ENCODE assay signal across 1 cellular context in the genomic region with DNA sequence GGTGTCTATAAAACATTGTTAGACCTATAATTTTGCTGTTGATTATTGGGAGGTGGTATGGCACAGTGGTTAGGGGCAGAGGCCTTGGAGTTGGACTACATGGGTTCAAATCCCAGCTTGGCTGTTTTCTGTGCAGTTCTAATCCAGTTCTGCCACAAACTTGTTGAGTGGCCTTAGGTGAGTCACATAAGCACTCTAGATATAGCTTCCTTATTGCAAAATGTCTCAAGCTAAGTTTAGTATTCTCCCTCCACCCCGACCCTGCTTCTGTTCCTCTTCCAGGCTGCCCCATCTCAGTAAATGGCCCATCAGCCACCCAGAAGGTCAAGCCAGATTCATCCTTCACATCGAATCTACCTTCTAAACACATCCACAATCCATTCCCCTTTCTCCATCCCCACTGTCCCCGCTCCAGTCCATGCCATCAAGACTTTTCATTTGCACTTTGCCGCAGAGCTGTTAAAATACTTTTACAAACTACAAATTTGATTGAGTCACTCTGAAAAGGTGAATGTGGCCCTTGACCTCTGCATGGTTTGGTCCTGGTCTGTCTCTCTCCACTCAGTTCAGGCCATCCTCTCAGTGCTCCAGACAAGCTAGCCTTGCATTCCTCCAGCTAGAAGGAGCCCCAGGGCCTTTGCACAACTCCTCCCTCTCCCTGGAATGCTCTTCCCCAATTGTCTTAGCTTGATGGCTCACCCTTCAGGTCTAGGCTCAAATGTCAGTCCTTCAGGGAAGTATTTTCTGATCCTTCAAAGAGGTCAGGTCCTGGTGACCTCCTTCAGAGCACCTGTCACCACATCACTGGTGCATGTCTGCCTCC.
TF ChIP-seq lines count a peak whose summit lies in the region.

No MANE protein-coding gene starts in this region.

TF ChIP-seq in HepG2, 621 proteins besides CTCF, POLR2A, EP300 and RAD21 (continued from another document):
- TF ChIP-seq, protein P1, sequence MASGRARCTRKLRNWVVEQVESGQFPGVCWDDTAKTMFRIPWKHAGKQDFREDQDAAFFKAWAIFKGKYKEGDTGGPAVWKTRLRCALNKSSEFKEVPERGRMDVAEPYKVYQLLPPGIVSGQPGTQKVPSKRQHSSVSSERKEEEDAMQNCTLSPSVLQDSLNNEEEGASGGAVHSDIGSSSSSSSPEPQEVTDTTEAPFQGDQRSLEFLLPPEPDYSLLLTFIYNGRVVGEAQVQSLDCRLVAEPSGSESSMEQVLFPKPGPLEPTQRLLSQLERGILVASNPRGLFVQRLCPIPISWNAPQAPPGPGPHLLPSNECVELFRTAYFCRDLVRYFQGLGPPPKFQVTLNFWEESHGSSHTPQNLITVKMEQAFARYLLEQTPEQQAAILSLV (CRISPR knock-in tag; IDR thresholded peaks at IDR 0.05; ENCODE audit: borderline replicate concordance), result no peak
- TF ChIP-seq, protein P2, sequence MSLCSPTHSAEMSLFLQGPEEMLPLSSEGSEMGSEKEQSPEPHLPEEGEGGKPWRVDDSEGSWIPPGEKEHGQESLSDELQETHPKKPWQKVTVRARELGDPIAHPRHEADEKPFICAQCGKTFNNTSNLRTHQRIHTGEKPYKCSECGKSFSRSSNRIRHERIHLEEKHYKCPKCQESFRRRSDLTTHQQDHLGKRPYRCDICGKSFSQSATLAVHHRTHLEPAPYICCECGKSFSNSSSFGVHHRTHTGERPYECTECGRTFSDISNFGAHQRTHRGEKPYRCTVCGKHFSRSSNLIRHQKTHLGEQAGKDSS (CRISPR knock-in tag; IDR thresholded peaks at IDR 0.05; ENCODE audit: borderline replicate concordance, low read depth), result 0 out of 2 replicates have a peak, but pooled peaks have one; percentile 64
- TF ChIP-seq FOXC1 (CRISPR knock-in tag; IDR thresholded peaks at IDR 0.05; ENCODE audit: borderline replicate concordance) (0 out of 2 replicates have a peak, but pooled peaks have one; percentile 12), ISL2 (CRISPR knock-in tag; IDR thresholded peaks at IDR 0.05) (no peak), ZNF333 (CRISPR knock-in tag; IDR thresholded peaks at IDR 0.05; ENCODE audit: borderline replicate concordance) (0 out of 2 replicates have a peak, but pooled peaks have one; percentile 58), ZNF460 (CRISPR knock-in tag; IDR thresholded peaks at IDR 0.05; ENCODE audit: borderline replicate concordance) (0 out of 2 replicates have a peak, but pooled peaks have one; percentile 8), ZNF607 (CRISPR knock-in tag; IDR thresholded peaks at IDR 0.05; ENCODE audit: borderline replicate concordance) (no peak), YEATS4 (CRISPR knock-in tag; IDR thresholded peaks at IDR 0.05; ENCODE audit: borderline replicate concordance) (no peak), ZNF143 (CRISPR knock-in tag; IDR thresholded peaks at IDR 0.05) (no peak), ZNF274 (CRISPR knock-in tag; IDR thresholded peaks at IDR 0.05) (no peak), NR2F6 (IDR thresholded peaks at IDR 0.05) (no peak; the same call in 1 of the 2 replicates), NR2F6 (CRISPR knock-in tag; IDR thresholded peaks at IDR 0.05) (peak; percentile 65; the same call in 1 of the 2 replicates), SOX6 (IDR thresholded peaks at IDR 0.05) (no peak), SOX6 (CRISPR knock-in tag; IDR thresholded peaks at IDR 0.05) (no peak), MBD4 (IDR thresholded peaks at IDR 0.05; ENCODE audit: borderline replicate concordance, low read length) (0 out of 2 replicates have a peak, but pooled peaks have one; percentile 0), SRF (IDR thresholded peaks at IDR 0.05; ENCODE audit: low read depth, low read length) (no peak), ZNF136 (CRISPR knock-in tag; IDR thresholded peaks at IDR 0.05; ENCODE audit: low read depth) (no peak), CHD2 (IDR thresholded peaks at IDR 0.05; ENCODE audit: low read depth, low read length) (no peak), ZNF549 (CRISPR knock-in tag; IDR thresholded peaks at IDR 0.05) (no peak)
- TF ChIP-seq, protein P3, sequence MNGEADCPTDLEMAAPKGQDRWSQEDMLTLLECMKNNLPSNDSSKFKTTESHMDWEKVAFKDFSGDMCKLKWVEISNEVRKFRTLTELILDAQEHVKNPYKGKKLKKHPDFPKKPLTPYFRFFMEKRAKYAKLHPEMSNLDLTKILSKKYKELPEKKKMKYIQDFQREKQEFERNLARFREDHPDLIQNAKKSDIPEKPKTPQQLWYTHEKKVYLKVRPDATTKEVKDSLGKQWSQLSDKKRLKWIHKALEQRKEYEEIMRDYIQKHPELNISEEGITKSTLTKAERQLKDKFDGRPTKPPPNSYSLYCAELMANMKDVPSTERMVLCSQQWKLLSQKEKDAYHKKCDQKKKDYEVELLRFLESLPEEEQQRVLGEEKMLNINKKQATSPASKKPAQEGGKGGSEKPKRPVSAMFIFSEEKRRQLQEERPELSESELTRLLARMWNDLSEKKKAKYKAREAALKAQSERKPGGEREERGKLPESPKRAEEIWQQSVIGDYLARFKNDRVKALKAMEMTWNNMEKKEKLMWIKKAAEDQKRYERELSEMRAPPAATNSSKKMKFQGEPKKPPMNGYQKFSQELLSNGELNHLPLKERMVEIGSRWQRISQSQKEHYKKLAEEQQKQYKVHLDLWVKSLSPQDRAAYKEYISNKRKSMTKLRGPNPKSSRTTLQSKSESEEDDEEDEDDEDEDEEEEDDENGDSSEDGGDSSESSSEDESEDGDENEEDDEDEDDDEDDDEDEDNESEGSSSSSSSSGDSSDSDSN (CRISPR knock-in tag; IDR thresholded peaks at IDR 0.05), result no peak
- TF ChIP-seq, protein P4, sequence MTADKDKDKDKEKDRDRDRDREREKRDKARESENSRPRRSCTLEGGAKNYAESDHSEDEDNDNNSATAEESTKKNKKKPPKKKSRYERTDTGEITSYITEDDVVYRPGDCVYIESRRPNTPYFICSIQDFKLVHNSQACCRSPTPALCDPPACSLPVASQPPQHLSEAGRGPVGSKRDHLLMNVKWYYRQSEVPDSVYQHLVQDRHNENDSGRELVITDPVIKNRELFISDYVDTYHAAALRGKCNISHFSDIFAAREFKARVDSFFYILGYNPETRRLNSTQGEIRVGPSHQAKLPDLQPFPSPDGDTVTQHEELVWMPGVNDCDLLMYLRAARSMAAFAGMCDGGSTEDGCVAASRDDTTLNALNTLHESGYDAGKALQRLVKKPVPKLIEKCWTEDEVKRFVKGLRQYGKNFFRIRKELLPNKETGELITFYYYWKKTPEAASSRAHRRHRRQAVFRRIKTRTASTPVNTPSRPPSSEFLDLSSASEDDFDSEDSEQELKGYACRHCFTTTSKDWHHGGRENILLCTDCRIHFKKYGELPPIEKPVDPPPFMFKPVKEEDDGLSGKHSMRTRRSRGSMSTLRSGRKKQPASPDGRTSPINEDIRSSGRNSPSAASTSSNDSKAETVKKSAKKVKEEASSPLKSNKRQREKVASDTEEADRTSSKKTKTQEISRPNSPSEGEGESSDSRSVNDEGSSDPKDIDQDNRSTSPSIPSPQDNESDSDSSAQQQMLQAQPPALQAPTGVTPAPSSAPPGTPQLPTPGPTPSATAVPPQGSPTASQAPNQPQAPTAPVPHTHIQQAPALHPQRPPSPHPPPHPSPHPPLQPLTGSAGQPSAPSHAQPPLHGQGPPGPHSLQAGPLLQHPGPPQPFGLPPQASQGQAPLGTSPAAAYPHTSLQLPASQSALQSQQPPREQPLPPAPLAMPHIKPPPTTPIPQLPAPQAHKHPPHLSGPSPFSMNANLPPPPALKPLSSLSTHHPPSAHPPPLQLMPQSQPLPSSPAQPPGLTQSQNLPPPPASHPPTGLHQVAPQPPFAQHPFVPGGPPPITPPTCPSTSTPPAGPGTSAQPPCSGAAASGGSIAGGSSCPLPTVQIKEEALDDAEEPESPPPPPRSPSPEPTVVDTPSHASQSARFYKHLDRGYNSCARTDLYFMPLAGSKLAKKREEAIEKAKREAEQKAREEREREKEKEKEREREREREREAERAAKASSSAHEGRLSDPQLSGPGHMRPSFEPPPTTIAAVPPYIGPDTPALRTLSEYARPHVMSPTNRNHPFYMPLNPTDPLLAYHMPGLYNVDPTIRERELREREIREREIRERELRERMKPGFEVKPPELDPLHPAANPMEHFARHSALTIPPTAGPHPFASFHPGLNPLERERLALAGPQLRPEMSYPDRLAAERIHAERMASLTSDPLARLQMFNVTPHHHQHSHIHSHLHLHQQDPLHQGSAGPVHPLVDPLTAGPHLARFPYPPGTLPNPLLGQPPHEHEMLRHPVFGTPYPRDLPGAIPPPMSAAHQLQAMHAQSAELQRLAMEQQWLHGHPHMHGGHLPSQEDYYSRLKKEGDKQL (CRISPR knock-in tag; IDR thresholded peaks at IDR 0.05; ENCODE audit: low read depth), result no peak
- TF ChIP-seq, protein P5, sequence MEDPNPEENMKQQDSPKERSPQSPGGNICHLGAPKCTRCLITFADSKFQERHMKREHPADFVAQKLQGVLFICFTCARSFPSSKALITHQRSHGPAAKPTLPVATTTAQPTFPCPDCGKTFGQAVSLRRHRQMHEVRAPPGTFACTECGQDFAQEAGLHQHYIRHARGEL (CRISPR knock-in tag; IDR thresholded peaks at IDR 0.05), result 0 out of 2 replicates have a peak, but pooled peaks have one; percentile 65
- TF ChIP-seq, protein P6, sequence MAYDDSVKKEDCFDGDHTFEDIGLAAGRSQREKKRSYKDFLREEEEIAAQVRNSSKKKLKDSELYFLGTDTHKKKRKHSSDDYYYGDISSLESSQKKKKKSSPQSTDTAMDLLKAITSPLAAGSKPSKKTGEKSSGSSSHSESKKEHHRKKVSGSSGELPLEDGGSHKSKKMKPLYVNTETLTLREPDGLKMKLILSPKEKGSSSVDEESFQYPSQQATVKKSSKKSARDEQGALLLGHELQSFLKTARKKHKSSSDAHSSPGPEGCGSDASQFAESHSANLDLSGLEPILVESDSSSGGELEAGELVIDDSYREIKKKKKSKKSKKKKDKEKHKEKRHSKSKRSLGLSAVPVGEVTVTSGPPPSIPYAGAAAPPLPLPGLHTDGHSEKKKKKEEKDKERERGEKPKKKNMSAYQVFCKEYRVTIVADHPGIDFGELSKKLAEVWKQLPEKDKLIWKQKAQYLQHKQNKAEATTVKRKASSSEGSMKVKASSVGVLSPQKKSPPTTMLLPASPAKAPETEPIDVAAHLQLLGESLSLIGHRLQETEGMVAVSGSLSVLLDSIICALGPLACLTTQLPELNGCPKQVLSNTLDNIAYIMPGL (CRISPR knock-in tag; IDR thresholded peaks at IDR 0.05; ENCODE audit: borderline replicate concordance in 1 of 2, low read depth in 1 of 2), result no peak
- TF ChIP-seq, protein P7, sequence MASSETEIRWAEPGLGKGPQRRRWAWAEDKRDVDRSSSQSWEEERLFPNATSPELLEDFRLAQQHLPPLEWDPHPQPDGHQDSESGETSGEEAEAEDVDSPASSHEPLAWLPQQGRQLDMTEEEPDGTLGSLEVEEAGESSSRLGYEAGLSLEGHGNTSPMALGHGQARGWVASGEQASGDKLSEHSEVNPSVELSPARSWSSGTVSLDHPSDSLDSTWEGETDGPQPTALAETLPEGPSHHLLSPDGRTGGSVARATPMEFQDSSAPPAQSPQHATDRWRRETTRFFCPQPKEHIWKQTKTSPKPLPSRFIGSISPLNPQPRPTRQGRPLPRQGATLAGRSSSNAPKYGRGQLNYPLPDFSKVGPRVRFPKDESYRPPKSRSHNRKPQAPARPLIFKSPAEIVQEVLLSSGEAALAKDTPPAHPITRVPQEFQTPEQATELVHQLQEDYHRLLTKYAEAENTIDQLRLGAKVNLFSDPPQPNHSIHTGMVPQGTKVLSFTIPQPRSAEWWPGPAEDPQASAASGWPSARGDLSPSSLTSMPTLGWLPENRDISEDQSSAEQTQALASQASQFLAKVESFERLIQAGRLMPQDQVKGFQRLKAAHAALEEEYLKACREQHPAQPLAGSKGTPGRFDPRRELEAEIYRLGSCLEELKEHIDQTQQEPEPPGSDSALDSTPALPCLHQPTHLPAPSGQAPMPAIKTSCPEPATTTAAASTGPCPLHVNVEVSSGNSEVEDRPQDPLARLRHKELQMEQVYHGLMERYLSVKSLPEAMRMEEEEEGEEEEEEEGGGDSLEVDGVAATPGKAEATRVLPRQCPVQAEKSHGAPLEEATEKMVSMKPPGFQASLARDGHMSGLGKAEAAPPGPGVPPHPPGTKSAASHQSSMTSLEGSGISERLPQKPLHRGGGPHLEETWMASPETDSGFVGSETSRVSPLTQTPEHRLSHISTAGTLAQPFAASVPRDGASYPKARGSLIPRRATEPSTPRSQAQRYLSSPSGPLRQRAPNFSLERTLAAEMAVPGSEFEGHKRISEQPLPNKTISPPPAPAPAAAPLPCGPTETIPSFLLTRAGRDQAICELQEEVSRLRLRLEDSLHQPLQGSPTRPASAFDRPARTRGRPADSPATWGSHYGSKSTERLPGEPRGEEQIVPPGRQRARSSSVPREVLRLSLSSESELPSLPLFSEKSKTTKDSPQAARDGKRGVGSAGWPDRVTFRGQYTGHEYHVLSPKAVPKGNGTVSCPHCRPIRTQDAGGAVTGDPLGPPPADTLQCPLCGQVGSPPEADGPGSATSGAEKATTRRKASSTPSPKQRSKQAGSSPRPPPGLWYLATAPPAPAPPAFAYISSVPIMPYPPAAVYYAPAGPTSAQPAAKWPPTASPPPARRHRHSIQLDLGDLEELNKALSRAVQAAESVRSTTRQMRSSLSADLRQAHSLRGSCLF (CRISPR knock-in tag; IDR thresholded peaks at IDR 0.05; ENCODE audit: borderline replicate concordance), result no peak
